In genomic region chr6:129697788-129698187, GRCh38 we compare ENCODE assay signal across 28 cellular contexts.
"Had no signal": no experiment of that assay in that cellular context is flagged by ENCODE, and none has a peak within 500 bp of the region (broad histone marks: within the 10 kb centered on the region; RNA-seq: fewer than 3 reads in every experiment).

No MANE protein-coding gene starts in this region.

- H3K27ac ChIP-seq: epithelial cell of prostate, gastroesophageal sphincter, heart left ventricle, hepatocyte, ovary, suprapubic skin, transverse colon, upper lobe of right lung, uterus had no signal

- H3K4me3 ChIP-seq: gastroesophageal sphincter, heart left ventricle, hepatocyte, lung, ovary, smooth muscle cell, suprapubic skin, transverse colon, upper lobe of right lung, uterus had no signal

- H3K27me3 ChIP-seq: gastroesophageal sphincter, heart left ventricle, hepatocyte, ovary, suprapubic skin, transverse colon, upper lobe of right lung, uterus had no signal

- H3K27ac Mint-ChIP-seq: memory B cell; natural killer cell; stimulated activated naive CD8-positive, alpha-beta T cell treated with anti-CD3 and anti-CD28 coated beads, Interleukin-15, amount 100 ng/mL, for 72 hours had no signal

- H3K4me2 ChIP-seq: hepatocyte, smooth muscle cell had no signal

- H3K9me3 Mint-ChIP-seq: dendritic cell treated with granulocyte-macrophage colony-stimulating factor and Interleukin-4, amounts not matched to agents 40 ng/mL and 50 ng/mL, for 4 days; endodermal cell; memory B cell; natural killer cell; stimulated activated naive CD8-positive, alpha-beta T cell treated with anti-CD3 and anti-CD28 coated beads, Interleukin-15, amount 100 ng/mL, for 72 hours had no signal

- H3K4me3 Mint-ChIP-seq: dendritic cell treated with granulocyte-macrophage colony-stimulating factor and Interleukin-4, amounts not matched to agents 40 ng/mL and 50 ng/mL, for 4 days; endodermal cell; memory B cell; natural killer cell; stimulated activated naive CD8-positive, alpha-beta T cell treated with anti-CD3 and anti-CD28 coated beads, Interleukin-15, amount 100 ng/mL, for 72 hours had no signal

- H3K27me3 Mint-ChIP-seq: dendritic cell treated with granulocyte-macrophage colony-stimulating factor and Interleukin-4, amounts not matched to agents 40 ng/mL and 50 ng/mL, for 4 days; memory B cell; stimulated activated naive CD8-positive, alpha-beta T cell treated with anti-CD3 and anti-CD28 coated beads, Interleukin-15, amount 100 ng/mL, for 72 hours had no signal

- ATAC-seq: esophagus mucosa; gastroesophageal sphincter; heart left ventricle; left lobe of liver; natural killer cell; sciatic nerve; stimulated activated naive CD8-positive, alpha-beta T cell treated with anti-CD3 and anti-CD28 coated beads, Interleukin-15, amount 100 ng/mL, for 72 hours; upper lobe of right lung had no signal

- H3K4me1 ChIP-seq: gastroesophageal sphincter, uterus had no signal

- DNase-seq: effector CD8-positive, alpha-beta T cell; endodermal cell; foreskin fibroblast; heart left ventricle; kidney; natural killer cell; occipital lobe; ovary; stimulated activated CD4-positive, alpha-beta T cell treated with anti-CD3 and anti-CD28 coated beads, Interleukin-12 subunit alpha, Interleukin-12 subunit beta, amount 100 ng/mL, for 4 hours; stimulated activated CD4-positive, alpha-beta T cell treated with anti-CD3 and anti-CD28 coated beads, Interleukin-1b, Interleukin-23, amount 100 ng/mL, for 48 hours; stimulated activated CD4-positive, alpha-beta T cell treated with anti-CD3 and anti-CD28 coated beads, Interleukin-4, amount 100 ng/mL, for 1 hour; stimulated activated CD8-positive, alpha-beta memory T cell treated with anti-CD3 and anti-CD28 coated beads, Interleukin-4, amount 100 ng/mL, for 48 hours; stimulated activated naive CD4-positive, alpha-beta T cell; stimulated activated naive CD8-positive, alpha-beta T cell treated with anti-CD3 and anti-CD28 coated beads, Interleukin-15, amount 100 ng/mL, for 72 hours; transverse colon; upper lobe of right lung; uterus had no signal

- H2AFZ ChIP-seq: hepatocyte had no signal

- H3K36me3 Mint-ChIP-seq: natural killer cell had no signal

- H3K9me3 ChIP-seq: gastroesophageal sphincter, heart left ventricle, ovary, suprapubic skin, transverse colon, upper lobe of right lung, uterus had no signal

- H3K36me3 ChIP-seq: gastroesophageal sphincter, heart left ventricle, ovary, suprapubic skin, transverse colon, upper lobe of right lung, uterus had no signal
